8 cellular contexts compared by ENCODE assay signal in genomic region chr15:39919740-39920509, GRCh38. TPM values are rescaled to one million over a fixed set of nuclear protein-coding genes. Genes with fewer than 3 reads are reported as not detected.
DNase-seq lines count a peak whose midpoint lies in the region; ATAC-seq, FAIRE-seq and TF ChIP-seq lines count a peak whose summit lies in the region.

Gene GPR176, minus strand, starts transcription at chr15:39920266. Its CDS starts 240 bp downstream, at chr15:39920026.

- H3K4me1 ChIP-seq in DOHH2 (ENCODE audit: control insufficient read depth, low read length) (peaks cover 19% of the 10 kb centered on the region), HEK293 (ENCODE audit: control insufficient read depth, insufficient read depth, low read length) (no peaks in the 10 kb centered on the region), neuron (ENCODE audit: insufficient read depth, low read length) (no peaks in the 10 kb centered on the region)

- H3K9me3 ChIP-seq in DOHH2 (ENCODE audit: control insufficient read depth, insufficient read depth, low read length) (no peaks in the 10 kb centered on the region), HEK293 (ENCODE audit: control insufficient read depth, insufficient read depth, low read depth, low read length) (no peaks in the 10 kb centered on the region), neuron (ENCODE audit: low read length) (peaks cover 10% of the 10 kb centered on the region)

- ATAC-seq in activated naive CD8-positive, alpha-beta T cell treated with anti-CD3 and anti-CD28 coated beads, Interleukin-2, amount 10 ng/mL, durations not matched to agents 7 days and 5 days (ENCODE audit: low read depth), result peak; percentile 30
- no peak for ATAC-seq in HG03025 (IDR thresholded peaks at IDR 0.05; ENCODE audit: low FRiP score, unreplicated experiment)

- H3K27ac ChIP-seq in DOHH2 (ENCODE audit: low read depth, low read length), result no peak within 1 kb of the TSS
- H3K27ac ChIP-seq in HEK293 (ENCODE audit: extremely low read depth, low read depth, low read length), result peak within 1 kb of the TSS; percentile 48

- no peaks in the 10 kb centered on the region for H3K9me2 ChIP-seq in DOHH2 (replicated peaks; ENCODE audit: control insufficient read depth, low read length)

- peaks cover 15% of the 10 kb centered on the region for H3K4me1 Mint-ChIP-seq in activated naive CD8-positive, alpha-beta T cell treated with anti-CD3 and anti-CD28 coated beads, Interleukin-2, amount 10 ng/mL, durations not matched to agents 7 days and 5 days

- CTCF ChIA-PET in HEK293 (lab: Yijun Ruan, JAX), result interaction anchor here (0.5 kb wide), 1 partner anchor 46 kb away, joined by 4 read pairs; no protein-coding TSS in a partner anchor

- H3K79me2 ChIP-seq in DOHH2 (ENCODE audit: control insufficient read depth, low read length), result no peaks in the 10 kb centered on the region

- peaks cover 5% of the 10 kb centered on the region for H3K9me3 Mint-ChIP-seq in activated naive CD8-positive, alpha-beta T cell treated with anti-CD3 and anti-CD28 coated beads, Interleukin-2, amount 10 ng/mL, durations not matched to agents 7 days and 5 days

- DNase-seq in RCC 7860 (ENCODE audit: low spot score) (peak; percentile 72), globus pallidus (ENCODE audit: low spot score) (peak; percentile 16), HT-29 (ENCODE audit: low spot score) (no peak)
- DNase-seq in activated naive CD8-positive, alpha-beta T cell treated with anti-CD3 and anti-CD28 coated beads, Interleukin-2, amount 10 ng/mL, durations not matched to agents 7 days and 5 days, result peak; percentile 63

- peak within 1 kb of the TSS; percentile 81 for H2AFZ ChIP-seq in neuron (ENCODE audit: low read depth, low read length)

- FAIRE-seq in RCC 7860 (lab: Jason Lieb, UNC), result no peak

- H4K20me1 ChIP-seq in DOHH2 (ENCODE audit: control insufficient read depth, insufficient read depth, low read depth, low read length), result no peaks in the 10 kb centered on the region

- peak within 1 kb of the TSS; percentile 60 for H3K4me2 ChIP-seq in DOHH2 (ENCODE audit: low read length)

- H3K27ac Mint-ChIP-seq in activated naive CD8-positive, alpha-beta T cell treated with anti-CD3 and anti-CD28 coated beads, Interleukin-2, amount 10 ng/mL, durations not matched to agents 7 days and 5 days, result peak within 1 kb of the TSS; percentile 75

- POLR2A ChIA-PET in HEK293 (lab: Yijun Ruan, JAX), result interaction anchor here (0.9 to 1.5 kb wide), 4 partner anchors 14 to 137 kb away, joined by 4 to 10 read pairs (median 4); partner anchors contain the start of genes EIF2AK4 and FSIP1
- POLR2A ChIA-PET in activated naive CD8-positive, alpha-beta T cell treated with anti-CD3 and anti-CD28 coated beads, Interleukin-2, amount 10 ng/mL, durations not matched to agents 7 days and 5 days (lab: Charles Lee), result interaction anchor here (0.7 to 1.4 kb wide), 3 partner anchors 14 to 138 kb away, joined by 3 to 4 read pairs (median 3); partner anchors contain the start of genes EIF2AK4 and FSIP1

- H3K36me3 Mint-ChIP-seq in activated naive CD8-positive, alpha-beta T cell treated with anti-CD3 and anti-CD28 coated beads, Interleukin-2, amount 10 ng/mL, durations not matched to agents 7 days and 5 days, result peaks cover 3% of the 10 kb centered on the region

- no peaks in the 10 kb centered on the region for H3F3A ChIP-seq in DOHH2 (ENCODE audit: control insufficient read depth, insufficient read depth)

- peaks cover 50% of the 10 kb centered on the region for H3K27me3 Mint-ChIP-seq in activated naive CD8-positive, alpha-beta T cell treated with anti-CD3 and anti-CD28 coated beads, Interleukin-2, amount 10 ng/mL, durations not matched to agents 7 days and 5 days

- H3K4me3 ChIP-seq in DOHH2 (ENCODE audit: low read length) (peak within 1 kb of the TSS; percentile 68), HEK293 (ENCODE audit: low read depth, low read length) (peak within 1 kb of the TSS; percentile 60), neuron (ENCODE audit: low read length) (peak within 1 kb of the TSS; percentile 10)

- H3K4me3 Mint-ChIP-seq in activated naive CD8-positive, alpha-beta T cell treated with anti-CD3 and anti-CD28 coated beads, Interleukin-2, amount 10 ng/mL, durations not matched to agents 7 days and 5 days, result peak within 1 kb of the TSS; percentile 84

- H3K36me3 ChIP-seq in DOHH2 (ENCODE audit: control insufficient read depth, low read length) (no peaks in the 10 kb centered on the region), HEK293 (ENCODE audit: control insufficient read depth in 2 of 2, insufficient read depth in 1 of 2, low read length in 2 of 2) (no peaks in the 10 kb centered on the region), neuron (ENCODE audit: insufficient read depth, low read length) (no peaks in the 10 kb centered on the region)

- TF ChIP-seq CTCF in DOHH2 (IDR thresholded peaks at IDR 0.05; ENCODE audit: low read depth, low read length, poor library complexity, severe bottlenecking) (no peak), HEK293 (tag by site-specific recombination; IDR thresholded peaks at IDR 0.05) (no peak; the same call in 1 of the 2 replicates)

- peaks cover 2% of the 10 kb centered on the region; the same call in 1 of the 2 replicates for H3K27me3 ChIP-seq in DOHH2 (ENCODE audit: control insufficient read depth, low read length)
- H3K27me3 ChIP-seq in neuron (ENCODE audit: insufficient read depth, low read length), result peaks cover 57% of the 10 kb centered on the region

TF ChIP-seq in HEK293, 187 proteins besides CTCF, POLR2A, EP300 and RAD21 (continues in another document):
- TF ChIP-seq ZNF623 (tag by site-specific recombination; IDR thresholded peaks at IDR 0.05), result no peak
- TF ChIP-seq ZNF174 (tag by site-specific recombination; IDR thresholded peaks at IDR 0.05), result no peak
- TF ChIP-seq ZNF677 (tag by site-specific recombination; IDR thresholded peaks at IDR 0.05), result no peak
- TF ChIP-seq GLIS1 (tag by site-specific recombination; IDR thresholded peaks at IDR 0.05), result peak; percentile 39; the same call in 1 of the 2 replicates
- no peak for TF ChIP-seq TCF7L2 (IDR thresholded peaks at IDR 0.05; ENCODE audit: borderline replicate concordance, low read depth, low read length)
- peak; percentile 49 for TF ChIP-seq ZIC2 (tag by site-specific recombination; IDR thresholded peaks at IDR 0.05)
- TF ChIP-seq ZNF585B (tag by site-specific recombination; IDR thresholded peaks at IDR 0.05), result no peak
- no peak for TF ChIP-seq ZNF513 (tag by site-specific recombination; IDR thresholded peaks at IDR 0.05)
- TF ChIP-seq ZNF610 (tag by site-specific recombination; IDR thresholded peaks at IDR 0.05; ENCODE audit: borderline replicate concordance), result no peak
- TF ChIP-seq ZNF624 (tag by site-specific recombination; IDR thresholded peaks at IDR 0.05), result no peak
- peak; percentile 72 for TF ChIP-seq ZNF600 (tag by site-specific recombination; IDR thresholded peaks at IDR 0.05)
- 0 out of 2 replicates have a peak, but pooled peaks have one; percentile 74 for TF ChIP-seq KLF8 (tag by site-specific recombination; IDR thresholded peaks at IDR 0.05)
- no peak for TF ChIP-seq ZNF692 (tag by site-specific recombination; IDR thresholded peaks at IDR 0.05)
- TF ChIP-seq ZSCAN16 (tag by site-specific recombination; IDR thresholded peaks at IDR 0.05), result no peak
- TF ChIP-seq ZNF514 (tag by site-specific recombination; IDR thresholded peaks at IDR 0.05), result no peak
- no peak for TF ChIP-seq ZNF280C (tag by site-specific recombination; IDR thresholded peaks at IDR 0.05)
- no peak for TF ChIP-seq ZNF473 (tag by site-specific recombination; IDR thresholded peaks at IDR 0.05)
- no peak for TF ChIP-seq ZNF549 (tag by site-specific recombination; IDR thresholded peaks at IDR 0.05)

RNA-seq across cellular contexts. Expression of gene GPR176, which starts in this region (rescaled TPM):
- under 1 TPM; 0.09 to 0.14 TPM for total RNA-seq in activated naive CD8-positive, alpha-beta T cell treated with anti-CD3 and anti-CD28 coated beads, Interleukin-2, amount 10 ng/mL, durations not matched to agents 7 days and 5 days
- total RNA-seq in HT-29 (2014; rRNA removed; shearing (Covaris generic)), result 1.7 TPM in 2 replicates

Comparison
In these comparisons a context has a peak if more than half of its experiments do, and no peak if none do; other contexts are left out.
1. Peak in DNase-seq and ATAC-seq in activated naive CD8-positive, alpha-beta T cell treated with anti-CD3 and anti-CD28 coated beads, Interleukin-2, amount 10 ng/mL, durations not matched to agents 7 days and 5 days; RNA of the gene not detected or under 1 TPM.
2. H3K4me3 ChIP-seq: peak in every context shown above with its lines; median percentile 68 in DOHH2; 60 in HEK293; 10 in neuron.